In genomic region chr9:89606049-89606481, GRCh38 we compare ENCODE assay signal across 9 cellular contexts. TPM values are rescaled to one million over a fixed set of nuclear protein-coding genes. Genes with fewer than 3 reads are reported as not detected.
DNase-seq lines count a peak whose midpoint lies in the region; ATAC-seq, FAIRE-seq and TF ChIP-seq lines count a peak whose summit lies in the region.
"Had no signal": no experiment of that assay in that cellular context is flagged by ENCODE, and none has a peak within 500 bp of the region (broad histone marks: within the 10 kb centered on the region; RNA-seq: fewer than 3 reads in every experiment).

No MANE protein-coding gene starts in this region.

- in situ Hi-C loops in HepG2 (cut with HindIII; ENCODE audit: extremely low pct_ligation_motif_present, low pct_unique_long_range_greater_than_20kb) = loop anchor here (10.0 kb wide), 1 partner anchor 129 kb away; no protein-coding TSS in a partner anchor

- H3K36me3 ChIP-seq in effector memory CD4-positive, alpha-beta T cell (ENCODE audit: control insufficient read depth, insufficient read depth, low read length) = no peaks in the 10 kb centered on the region
- H3K36me3 ChIP-seq in HepG2 (replicated peaks in 1 of 2; ENCODE audit: control insufficient read depth in 1 of 2, insufficient read depth in 2 of 2, low read length in 2 of 2) = no peaks in the 10 kb centered on the region

- no peaks in the 10 kb centered on the region for H3K9me3 ChIP-seq in effector memory CD4-positive, alpha-beta T cell (ENCODE audit: control insufficient read depth, low read length)
- H3K9me3 ChIP-seq in HepG2 (ENCODE audit: low read length) = no peaks in the 10 kb centered on the region

- H3K79me2 ChIP-seq in HepG2 (ENCODE audit: insufficient read depth, low read length) = no peaks in the 10 kb centered on the region

- H3K4me3 ChIP-seq in effector memory CD4-positive, alpha-beta T cell (ENCODE audit: insufficient read depth, low read depth, low read length, poor library complexity, severe bottlenecking) = peak overlapping the region; percentile 71
- H3K4me3 ChIP-seq in HepG2 (replicated peaks in 1 of 3; ENCODE audit: insufficient read depth in 1 of 3, low read depth in 2 of 3, low read length in 3 of 3) = peak overlapping the region; percentile 31 to 53 (median 36); a peak in 4 of 6 replicates
- H3K4me3 ChIP-seq: PC-9 had no signal

- POLR2A ChIA-PET in activated CD4-positive, alpha-beta memory T cell treated with anti-CD3 and anti-CD28 coated beads for 36 hours (lab: Charles Lee) = interaction anchor here (1.0 to 1.4 kb wide), 3 partner anchors 95 to 379 kb away, joined by 3 to 4 read pairs (median 3); no protein-coding TSS in a partner anchor
- POLR2A ChIA-PET in HepG2 (lab: Yijun Ruan, JAX) = no interaction called here

- FAIRE-seq in HepG2 (lab: Jason Lieb, UNC) = no peak

- H3K27ac Mint-ChIP-seq in activated CD4-positive, alpha-beta memory T cell treated with anti-CD3 and anti-CD28 coated beads for 36 hours = peak overlapping the region; percentile 84

- TF ChIP-seq EP300 in HepG2 (IDR thresholded peaks at IDR 0.05; ENCODE audit: low read depth in 2 of 2, low read length in 2 of 2) (no peak), HepG2 (CRISPR knock-in tag; IDR thresholded peaks at IDR 0.05; ENCODE audit: borderline replicate concordance) (no peak)

- no peak for TF ChIP-seq POLR2A in HepG2 (IDR thresholded peaks at IDR 0.05; ENCODE audit: insufficient read depth in 1 of 2, low read depth in 2 of 2, low read length in 2 of 2)

- peaks cover 27% of the 10 kb centered on the region for H3K4me1 ChIP-seq in effector memory CD4-positive, alpha-beta T cell (ENCODE audit: control insufficient read depth, insufficient read depth, low read length, poor library complexity, severe bottlenecking)
- H3K4me1 ChIP-seq in HepG2 (ENCODE audit: insufficient read depth, low read length) = peaks cover 38% of the 10 kb centered on the region

- BruUV-seq in HepG2 (replicated peaks; lab: Mats Ljungman, UMichigan) = no TSS peak

- H3K9ac ChIP-seq in HepG2 (ENCODE audit: insufficient read depth, low read depth, low read length) = no peak overlapping the region

- 3% methylated on average over 14 of the region's 36 CpGs for WGBS in HepG2 (ENCODE audit: low lambda C conversion rate)

- no peak for TF ChIP-seq CTCF in HepG2 (CRISPR knock-in tag; IDR thresholded peaks at IDR 0.05)

- H3K27ac ChIP-seq in effector memory CD4-positive, alpha-beta T cell (ENCODE audit: insufficient read depth, low read length, poor library complexity, severe bottlenecking) = peak overlapping the region; percentile 54
- H3K27ac ChIP-seq in HepG2 (ENCODE audit: extremely low read length, insufficient read depth, low read length) = no peak overlapping the region
- H3K27ac ChIP-seq: PC-9 had no signal

- peak overlapping the region; percentile 82 for H3K4me3 Mint-ChIP-seq in activated CD4-positive, alpha-beta memory T cell treated with anti-CD3 and anti-CD28 coated beads for 36 hours

- no peak overlapping the region for H2AFZ ChIP-seq in HepG2 (ENCODE audit: low read length)
- H2AFZ ChIP-seq: PC-9 had no signal

- peak; percentile 91 for ATAC-seq in HepG2

- no peaks in the 10 kb centered on the region for H3K27me3 ChIP-seq in effector memory CD4-positive, alpha-beta T cell (replicated peaks; ENCODE audit: control insufficient read depth, insufficient read depth, low read length, poor library complexity, severe bottlenecking)
- peaks cover 5 to 56% of the 10 kb centered on the region in 2 experiments for H3K27me3 ChIP-seq in HepG2 (ENCODE audit: control insufficient read depth in 1 of 2, insufficient read depth in 2 of 2, low read length in 2 of 2)

- DNase-seq in Daoy (ENCODE audit: low read depth) (peak; percentile 89), M059J (ENCODE audit: low read depth) (peak; percentile 92), HepG2 (ENCODE audit: low spot score) (peak; percentile 27), DMS153 treated with DMSO at 0.1 percent for 48 hours (lab: John Stamatoyannopoulos, UW; ENCODE audit: unreplicated experiment) (no peak), NCI-H1436 treated with DMSO at 0.1 percent for 48 hours (lab: John Stamatoyannopoulos, UW) (no peak)
- peak; percentile 57 for DNase-seq in activated CD4-positive, alpha-beta memory T cell treated with anti-CD3 and anti-CD28 coated beads for 36 hours
- DNase-seq in effector memory CD4-positive, alpha-beta T cell = peak in 2 of 3 donors; percentile 15 to 22
- peak; percentile 11 to 20 for DNase-seq in stimulated activated CD4-positive, alpha-beta T cell treated with anti-CD3 and anti-CD28 coated beads, Interleukin-15, amount 100 ng/mL, for 48 hours (ENCODE audit: low read depth in 2 of 2)

- peaks cover 3% of the 10 kb centered on the region for H3K36me3 Mint-ChIP-seq in activated CD4-positive, alpha-beta memory T cell treated with anti-CD3 and anti-CD28 coated beads for 36 hours

- CTCF ChIA-PET in activated CD4-positive, alpha-beta memory T cell treated with anti-CD3 and anti-CD28 coated beads for 36 hours (lab: Charles Lee) = interaction anchor here (0.8 to 1.4 kb wide), 2 partner anchors 8 to 496 kb away, joined by 3 to 4 read pairs; no protein-coding TSS in a partner anchor
- CTCF ChIA-PET in HepG2 (lab: Yijun Ruan, JAX; ENCODE audit: low intra/inter-chr PET ratio, low total read pairs) = interaction anchor here (3.7 kb wide), 1 partner anchor 496 kb away, joined by 42 read pairs; no protein-coding TSS in a partner anchor

- intact Hi-C loops in activated CD4-positive, alpha-beta memory T cell treated with anti-CD3 and anti-CD28 coated beads for 36 hours (cut with micrococcal nuclease) = loop anchor here (2.0 to 10.0 kb wide), 2 partner anchors 29 to 199 kb away; no protein-coding TSS in a partner anchor
- intact Hi-C loops in HepG2 (cut with micrococcal nuclease; ENCODE audit: unreplicated experiment) = no loop called here

- H3K27me3 Mint-ChIP-seq in activated CD4-positive, alpha-beta memory T cell treated with anti-CD3 and anti-CD28 coated beads for 36 hours = no peaks in the 10 kb centered on the region

- peak overlapping the region; percentile 44 for H3K4me2 ChIP-seq in HepG2 (ENCODE audit: low read depth, low read length)
- H3K4me2 ChIP-seq: PC-9 had no signal

- no peak for TF ChIP-seq RAD21 in HepG2 (CRISPR knock-in tag; IDR thresholded peaks at IDR 0.05)

- peaks cover 28% of the 10 kb centered on the region for H3K4me1 Mint-ChIP-seq in activated CD4-positive, alpha-beta memory T cell treated with anti-CD3 and anti-CD28 coated beads for 36 hours (ENCODE audit: low read depth)

- peaks cover 3% of the 10 kb centered on the region; the same call in 1 of the 2 replicates for H4K20me1 ChIP-seq in HepG2 (ENCODE audit: insufficient read depth, low read length)

- no peaks in the 10 kb centered on the region for H3K9me3 Mint-ChIP-seq in activated CD4-positive, alpha-beta memory T cell treated with anti-CD3 and anti-CD28 coated beads for 36 hours

TF ChIP-seq in HepG2, 621 proteins besides CTCF, POLR2A, EP300 and RAD21 (continues in another document):
- TF ChIP-seq ZFX (CRISPR knock-in tag; IDR thresholded peaks at IDR 0.05; ENCODE audit: low read depth) (peak; percentile 68), ELF3 (CRISPR knock-in tag; IDR thresholded peaks at IDR 0.05) (0 out of 2 replicates have a peak, but pooled peaks have one; percentile 21), SPEN (CRISPR knock-in tag; IDR thresholded peaks at IDR 0.05; ENCODE audit: low read depth) (0 out of 2 replicates have a peak, but pooled peaks have one; percentile 36), XRCC5 (optimal IDR thresholded peaks at IDR 0.05; ENCODE audit: low read length) (peak; percentile 29), ZNF274 (CRISPR knock-in tag; IDR thresholded peaks at IDR 0.05) (0 out of 2 replicates have a peak, but pooled peaks have one; percentile 45), NFE2L2 (IDR thresholded peaks at IDR 0.05; ENCODE audit: low read length) (peak; percentile 90), KAT8 (CRISPR knock-in tag; IDR thresholded peaks at IDR 0.05) (0 out of 2 replicates have a peak, but pooled peaks have one; percentile 18), ZNF607 (CRISPR knock-in tag; IDR thresholded peaks at IDR 0.05; ENCODE audit: borderline replicate concordance) (no peak), MED8 (CRISPR knock-in tag; IDR thresholded peaks at IDR 0.05; ENCODE audit: insufficient replicate concordance) (no peak), TBX2 (CRISPR knock-in tag; IDR thresholded peaks at IDR 0.05; ENCODE audit: borderline replicate concordance) (peak; percentile 35; the same call in 1 of the 2 replicates), BCL6 (CRISPR knock-in tag; IDR thresholded peaks at IDR 0.05) (peak; percentile 49; the same call in 1 of the 2 replicates)

RNA-seq across cellular contexts. Expression of gene GADD45G, which starts 1.3 kb away (rescaled TPM):
- 9.3 and 22.6 TPM in 2 replicates for total RNA-seq in Daoy (2014; rRNA removed; shearing (Covaris generic))
- total RNA-seq in M059J (2014; rRNA removed; shearing (Covaris generic)) = 0.32 and 0.49 TPM in 2 replicates
- total RNA-seq in activated CD4-positive, alpha-beta memory T cell treated with anti-CD3 and anti-CD28 coated beads for 36 hours = 1 to 10 TPM; 5.1 to 5.7 TPM
- total RNA-seq in HepG2 (2016; rRNA removed; fragmentation: Illumina TruSeq; extraction: Trizol) = not detected in 2 replicates
- not detected in 2 replicates for total RNA-seq in HepG2 (2016; cell fraction: cytosol; rRNA removed; fragmentation: Illumina TruSeq; extraction: Trizol; ENCODE audit: low read depth)
- total RNA-seq in HepG2 (2016; cell fraction: insoluble cytoplasmic fraction; rRNA removed; fragmentation: Illumina TruSeq; extraction: Trizol) = not detected in 2 replicates
- not detected in 2 replicates for total RNA-seq in HepG2 (2016; cell fraction: membrane; rRNA removed; fragmentation: Illumina TruSeq; extraction: Trizol)
- total RNA-seq in HepG2 (2016; cell fraction: nucleus; rRNA removed; fragmentation: Illumina TruSeq; extraction: Trizol) = not detected in 2 replicates
- not detected in 2 replicates for polyA plus RNA-seq in HepG2 (2011; rRNA removed)
- not detected in 2 replicates for polyA plus RNA-seq in HepG2 (2011; cell fraction: cytosol; rRNA removed)
- polyA plus RNA-seq in HepG2 (2011; cell fraction: nucleus; rRNA removed) = not detected in 2 replicates
- polyA plus RNA-seq in HepG2 (2012) = not detected in 2 replicates
- polyA plus RNA-seq in HepG2 (2016; cell fraction: cytosol; fragmentation: Illumina TruSeq; extraction: Trizol; ENCODE audit: low read depth) = not detected in 2 replicates
- not detected in 2 replicates for polyA plus RNA-seq in HepG2 (2016; cell fraction: insoluble cytoplasmic fraction; fragmentation: Illumina TruSeq; extraction: Trizol; ENCODE audit: low read depth)
- not detected in 2 replicates for polyA plus RNA-seq in HepG2 (2016; cell fraction: membrane; fragmentation: Illumina TruSeq; extraction: Trizol; ENCODE audit: low read depth)
- polyA plus RNA-seq in HepG2 (2016; cell fraction: nucleus; fragmentation: Illumina TruSeq; extraction: Trizol; ENCODE audit: insufficient read depth, low read depth) = not detected in 2 replicates
- not detected in 2 replicates for polyA minus RNA-seq in HepG2 (2011; rRNA and poly(A)+ RNA removed; ENCODE audit: low replicate concordance)
- not detected in 2 replicates for polyA minus RNA-seq in HepG2 (2011; cell fraction: cytosol; rRNA and poly(A)+ RNA removed)
- polyA minus RNA-seq in HepG2 (2011; cell fraction: nucleus; rRNA and poly(A)+ RNA removed) = not detected in 2 replicates

Comparison
In these comparisons a context has a peak if more than half of its experiments do, and no peak if none do; other contexts are left out.
1. DNase-seq: peak in Daoy (single experiment), M059J (single experiment), activated CD4-positive, alpha-beta memory T cell treated with anti-CD3 and anti-CD28 coated beads for 36 hours (single experiment), effector memory CD4-positive, alpha-beta T cell (2 of 3), HepG2 (single experiment) and stimulated activated CD4-positive, alpha-beta T cell treated with anti-CD3 and anti-CD28 coated beads, Interleukin-15, amount 100 ng/mL, for 48 hours (2 of 2); none in DMS153 treated with DMSO at 0.1 percent for 48 hours (single experiment) and NCI-H1436 treated with DMSO at 0.1 percent for 48 hours (single experiment).